Comparison of ENCODE assay signal across 8 cellular contexts in the genomic region with DNA sequence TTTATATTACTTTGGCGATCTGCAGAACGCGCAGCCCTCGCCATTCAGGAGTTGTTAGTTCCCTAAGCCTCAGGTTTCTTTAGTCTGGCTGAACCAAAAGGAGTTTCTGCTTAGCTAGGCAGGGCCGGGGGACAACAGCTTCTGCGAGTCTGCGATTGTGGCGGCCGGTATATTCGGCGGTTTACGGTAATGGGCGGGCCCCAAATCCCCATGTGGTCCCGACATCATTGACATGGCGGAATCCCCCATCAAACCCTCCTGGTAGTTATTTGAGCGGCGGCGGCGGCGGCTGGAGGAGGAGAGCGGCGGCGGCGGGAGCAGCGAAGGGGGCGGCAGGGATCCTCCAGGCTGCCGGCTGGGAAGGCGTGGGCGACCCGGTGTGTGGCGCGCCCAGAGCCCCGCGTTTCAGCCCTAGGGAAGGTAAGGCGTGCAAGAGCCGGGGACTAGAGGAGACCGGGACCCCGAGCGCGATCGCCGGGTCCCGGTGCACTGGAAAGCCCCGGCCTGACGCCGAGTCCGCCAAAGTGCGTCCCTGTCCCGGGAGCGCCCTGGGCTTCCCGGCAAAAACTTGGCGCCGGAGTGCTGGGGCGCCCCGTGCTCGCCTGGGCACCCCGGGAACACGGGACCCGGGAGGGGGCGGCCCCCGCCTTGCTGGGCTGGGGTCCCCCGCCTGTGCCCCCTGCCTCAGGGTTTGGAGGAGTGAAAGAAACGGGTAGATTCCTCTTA. TPM values are rescaled to one million over a fixed set of nuclear protein-coding genes. Genes with fewer than 3 reads are reported as not detected.
DNase-seq lines count a peak whose midpoint lies in the region; ATAC-seq and TF ChIP-seq lines count a peak whose summit lies in the region.

A gene (plus strand): TSS at position 227 of the 726 bp plus-strand sequence. CDS start 72,902 bp downstream, outside the sequence.

- peak within 1 kb of the TSS; percentile 93 for H4K12ac ChIP-seq in trophoblast cell (ENCODE audit: low read depth, low read length)

- H3K36me3 ChIP-seq in trophoblast cell (ENCODE audit: control insufficient read depth in 1 of 2, insufficient read depth in 2 of 2, low read length in 2 of 2): no peaks in the 10 kb centered on the region
- H3K36me3 ChIP-seq in transverse colon: no peaks in the 10 kb centered on the region

- H3K23ac ChIP-seq in trophoblast cell (ENCODE audit: low read length): no peak within 1 kb of the TSS

- peak within 1 kb of the TSS; percentile 59 for H2AK5ac ChIP-seq in trophoblast cell (ENCODE audit: low read length)

- no peaks in the 10 kb centered on the region for H3K9me3 ChIP-seq in trophoblast cell (ENCODE audit: insufficient read depth, low read depth, low read length)
- H3K9me3 ChIP-seq in transverse colon: no peaks in the 10 kb centered on the region

- WGBS in trophoblast cell (ENCODE audit: extremely low coverage, insufficient coverage, insufficient read length): no CpG with 5 or more reads among the region's 63 CpGs
- 0% methylated on average over 60 of the region's 63 CpGs; no CpG with 5 or more reads in 1 of the 2 donors for WGBS in transverse colon (ENCODE audit: low coverage in 1 of 2), 2 donors

- TF ChIP-seq EP300 in transverse colon (IDR thresholded peaks at IDR 0.05; ENCODE audit: low read depth): no peak

- DNase-seq in NCI-H1417 (lab: John Stamatoyannopoulos, UW): peak; percentile 94 to 98 (median 97)
- peak; percentile 74 to 92 for DNase-seq in SW 1271 (lab: John Stamatoyannopoulos, UW)
- peak; percentile 77 for DNase-seq in activated naive CD8-positive, alpha-beta T cell treated with anti-CD3 and anti-CD28 coated beads, Interleukin-2, amount 50 U/mL, for 16 hours (ENCODE audit: low read depth, low spot score)
- DNase-seq in Right ventricle myocardium superior: peak; percentile 96
- DNase-seq in trophoblast cell: peak; percentile 98 to 99
- DNase-seq in transverse colon: peak; percentile 96

- H2BK12ac ChIP-seq in trophoblast cell (ENCODE audit: low read length): peak within 1 kb of the TSS; percentile 84

- no peaks in the 10 kb centered on the region for H3K27me3 ChIP-seq in trophoblast cell (ENCODE audit: insufficient read depth, low read length)
- H3K27me3 ChIP-seq in transverse colon: no peaks in the 10 kb centered on the region

- peak within 1 kb of the TSS; percentile 99 for H4K91ac ChIP-seq in trophoblast cell (ENCODE audit: low read depth, low read length)

- peak within 1 kb of the TSS; percentile 83 for H3K18ac ChIP-seq in trophoblast cell (ENCODE audit: low read length)

- no peak for TF ChIP-seq CTCF in transverse colon (IDR thresholded peaks at IDR 0.05)

- H3K79me2 ChIP-seq in trophoblast cell (ENCODE audit: control insufficient read depth, insufficient read depth, low read length, poor library complexity): peaks cover 23% of the 10 kb centered on the region

- H3K4me3 ChIP-seq in trophoblast cell (ENCODE audit: low read depth, low read length) (peak within 1 kb of the TSS; percentile 93), transverse colon (peak within 1 kb of the TSS; percentile 84 to 99 (median 88))

- H3K4me2 ChIP-seq in trophoblast cell (ENCODE audit: low read length): peak within 1 kb of the TSS; percentile 87

- TF ChIP-seq POLR2A in GM10847 (IDR thresholded peaks at IDR 0.05; ENCODE audit: extremely low read depth, insufficient read length): peak; percentile 78
- TF ChIP-seq POLR2A in transverse colon (IDR thresholded peaks at IDR 0.05): peak; percentile 87

- H3K27ac ChIP-seq in trophoblast cell (ENCODE audit: low read depth, low read length) (peak within 1 kb of the TSS; percentile 99), transverse colon (peak within 1 kb of the TSS; percentile 97 to 99 (median 99))

- in situ Hi-C loops in transverse colon (cut with MboI; ENCODE audit: low pct_ligation_motif_present in 1 of 4, low pct_unique_long_range_greater_than_20kb in 1 of 4, low sequenced_read_pairs in 3 of 4): loop anchor here (10.0 to 25.0 kb wide), 3 partner anchors 273 to 298 kb away; no protein-coding TSS in a partner anchor

- peak within 1 kb of the TSS; percentile 87 for H2BK120ac ChIP-seq in trophoblast cell (ENCODE audit: insufficient read depth, low read length, poor library complexity)

- peak within 1 kb of the TSS; percentile 91 for H3K14ac ChIP-seq in trophoblast cell (ENCODE audit: low read length)

- peak within 1 kb of the TSS; percentile 86 for H4K8ac ChIP-seq in trophoblast cell (ENCODE audit: low read depth, low read length)

- H2AFZ ChIP-seq in trophoblast cell (ENCODE audit: insufficient read depth, low read length, poor library complexity): peak within 1 kb of the TSS; percentile 50

- H2BK5ac ChIP-seq in trophoblast cell (ENCODE audit: low read depth, low read length, poor library complexity): peak within 1 kb of the TSS; percentile 100

- ATAC-seq in HG02678 (IDR thresholded peaks at IDR 0.05; ENCODE audit: unreplicated experiment) (peak; percentile 77), Right ventricle myocardium superior (ENCODE audit: poor library complexity) (peak; percentile 88)

- peaks cover 0 to 4% of the 10 kb centered on the region in 2 experiments for H3K4me1 ChIP-seq in trophoblast cell (ENCODE audit: control insufficient read depth in 1 of 2, insufficient read depth in 2 of 2, low read length in 2 of 2)
- H3K4me1 ChIP-seq in transverse colon: peaks cover 0 to 42% (median 30%) of the 10 kb centered on the region in 4 donors

- H3K79me1 ChIP-seq in trophoblast cell (ENCODE audit: low read length): peaks cover 20% of the 10 kb centered on the region

- intact Hi-C loops in Right ventricle myocardium superior (cut with DNase I) (loop anchor here (5.0 to 10.0 kb wide), 3 partner anchors 115 to 293 kb away; no protein-coding TSS in a partner anchor), transverse colon (cut with DNase I; ENCODE audit: low total_unique reads) (loop anchor here (2.0 kb wide), 1 partner anchor 293 kb away; no protein-coding TSS in a partner anchor)

- H3K4ac ChIP-seq in trophoblast cell (ENCODE audit: low read depth, low read length): peak within 1 kb of the TSS; percentile 100

- peak within 1 kb of the TSS; percentile 99 for H3K9ac ChIP-seq in trophoblast cell (ENCODE audit: low read length)

RNA-seq across cellular contexts. Expression of the gene that starts here (rescaled TPM):
- total RNA-seq in Right ventricle myocardium superior: 56.1 TPM
- polyA plus RNA-seq in trophoblast cell (2013): 70.8 and 74.9 TPM in 2 replicates
- total RNA-seq in transverse colon: 10 to 100 TPM; 28.5 to 85.7 (median 44.5) TPM

Comparison
In these comparisons a context has a peak if more than half of its experiments do, and no peak if none do; other contexts are left out.
1. Peak in every context shown above with its lines: DNase-seq, ATAC-seq, H3K4me3 ChIP-seq and H3K27ac ChIP-seq.